ENCODE assay signal across 14 cellular contexts in genomic region chr9:95080961-95081658, GRCh38.
DNase-seq lines count a peak whose midpoint lies in the region; ATAC-seq and TF ChIP-seq lines count a peak whose summit lies in the region.
"Had no signal": no experiment of that assay in that cellular context is flagged by ENCODE, and none has a peak within 500 bp of the region (broad histone marks: within the 10 kb centered on the region; RNA-seq: fewer than 3 reads in every experiment).

No MANE protein-coding gene starts in this region.

- no peak overlapping the region for H2BK20ac ChIP-seq in IMR-90 (ENCODE audit: low read depth, low read length)

- no peak overlapping the region for H3K14ac ChIP-seq in IMR-90 (replicated peaks; ENCODE audit: low read depth, low read length)

- no peak overlapping the region for H3K4ac ChIP-seq in IMR-90 (ENCODE audit: low read depth, low read length)

- no peak for TF ChIP-seq POLR2A in IMR-90 (IDR thresholded peaks at IDR 0.05; ENCODE audit: low read depth, low read length)

- H3K27me3 ChIP-seq in IMR-90 (ENCODE audit: control insufficient read depth, insufficient read depth, low read length) (no peaks in the 10 kb centered on the region), muscle layer of colon (ENCODE audit: control insufficient read depth in 1 of 2, insufficient read depth in 2 of 2, low read length in 2 of 2) (no peaks in the 10 kb centered on the region), stomach smooth muscle (ENCODE audit: control insufficient read depth in 1 of 2, insufficient read depth in 2 of 2, low read length in 2 of 2) (no peaks in the 10 kb centered on the region)

- DNase-seq in IMR-90 (no peak), NCI-H2227 (lab: John Stamatoyannopoulos, UW; ENCODE audit: unreplicated experiment) (no peak), A172 (ENCODE audit: low spot score) (no peak)
- DNase-seq: activated CD4-positive, alpha-beta memory T cell treated with anti-CD3 and anti-CD28 coated beads, Interleukin-2, amount 10 ng/mL, durations not matched to agents 7 days and 5 days; activated naive CD4-positive, alpha-beta T cell; immature natural killer cell; naive B cell; NCI-H526 treated with DMSO at 0.1 percent for 48 hours had no signal

- no peak overlapping the region for H2BK120ac ChIP-seq in IMR-90 (ENCODE audit: low read depth, low read length)

- H4K8ac ChIP-seq in IMR-90 (ENCODE audit: low read depth in 2 of 2, low read length in 2 of 2), result no peak overlapping the region

- in situ Hi-C loops in IMR-90 (cut with MboI; ENCODE audit: low sequenced_read_pairs), result no loop called here

- peaks cover 66% of the 10 kb centered on the region for H3K36me3 ChIP-seq in IMR-90 (ENCODE audit: control insufficient read depth, insufficient read depth, low read length)
- H3K36me3 ChIP-seq in muscle layer of colon (ENCODE audit: insufficient read depth, low read length), result peaks cover 45% of the 10 kb centered on the region
- H3K36me3 ChIP-seq in stomach smooth muscle (ENCODE audit: control insufficient read depth in 2 of 2, insufficient read depth in 2 of 2, low read length in 2 of 2), result peaks cover 42 to 50% of the 10 kb centered on the region in 2 donors

- TF ChIP-seq RAD21 in IMR-90 (IDR thresholded peaks at IDR 0.05; ENCODE audit: low read length), result no peak

- peaks cover 22% of the 10 kb centered on the region for H3K9me1 ChIP-seq in IMR-90 (ENCODE audit: insufficient read depth, low read length)

- intact Hi-C loops in IMR-90 (cut with micrococcal nuclease), result no loop called here

- H4K5ac ChIP-seq in IMR-90 (ENCODE audit: low read depth, low read length), result no peak overlapping the region

- ATAC-seq in IMR-90 (ENCODE audit: low read depth) (no peak), esophagus mucosa (peak; percentile 26), HG03432 (IDR thresholded peaks at IDR 0.05; ENCODE audit: unreplicated experiment) (no peak), GM19023 (IDR thresholded peaks at IDR 0.05; ENCODE audit: unreplicated experiment) (no peak)

- no peak overlapping the region for H3K18ac ChIP-seq in IMR-90 (ENCODE audit: low read depth, low read length)

- POLR2A ChIA-PET in IMR-90 (lab: Charles Lee; ENCODE audit: unreplicated experiment), result no interaction called here

- no peaks in the 10 kb centered on the region for H3K9me3 ChIP-seq in IMR-90 (ENCODE audit: control insufficient read depth, insufficient read depth, low read length)
- no peaks in the 10 kb centered on the region for H3K9me3 ChIP-seq in muscle layer of colon (ENCODE audit: low read length)
- H3K9me3 ChIP-seq in stomach smooth muscle (ENCODE audit: control insufficient read depth in 2 of 2, low read length in 2 of 2), result no peaks in the 10 kb centered on the region

- H2AK9ac ChIP-seq in IMR-90 (replicated peaks; ENCODE audit: low read depth, low read length, poor library complexity), result no peak overlapping the region

- H2AFZ ChIP-seq in IMR-90 (replicated peaks; ENCODE audit: low read length, poor library complexity), result no peak overlapping the region

- no peak overlapping the region for H3K56ac ChIP-seq in IMR-90 (ENCODE audit: extremely low read depth, insufficient read depth, low read length)

- H2AK5ac ChIP-seq in IMR-90 (ENCODE audit: low read depth, low read length), result 0 out of 2 replicates have a peak overlapping the region, but pooled peaks have one; percentile 21

- H4K20me1 ChIP-seq in IMR-90 (ENCODE audit: insufficient read depth, low read length), result peaks cover 87% of the 10 kb centered on the region

- no peak overlapping the region for H3K27ac ChIP-seq in IMR-90 (ENCODE audit: insufficient read depth, low read length)
- H3K27ac ChIP-seq in muscle layer of colon (ENCODE audit: low read depth, low read length), result peak overlapping the region; percentile 84
- peak overlapping the region; percentile 84 for H3K27ac ChIP-seq in stomach smooth muscle (ENCODE audit: low read length)
- H3K27ac ChIP-seq: C4-2B had no signal

- no TSS peak for BruUV-seq in IMR-90 (replicated peaks; lab: Mats Ljungman, UMichigan)

- CTCF ChIA-PET in IMR-90 (lab: Yijun Ruan, JAX), result no interaction called here

- no peak overlapping the region for H4K91ac ChIP-seq in IMR-90 (ENCODE audit: insufficient read depth, low read depth, low read length)

- H3K23ac ChIP-seq in IMR-90 (ENCODE audit: low read depth, low read length), result no peak overlapping the region

- WGBS in IMR-90 (ENCODE audit: extremely low coverage in 2 of 2, insufficient read length in 1 of 2), 2 experiments, result 90% methylated on average over 6 of the region's 20 CpGs; no CpG with 5 or more reads in 1 of the 2 experiments

- H2BK15ac ChIP-seq in IMR-90 (ENCODE audit: low read depth, low read length), result no peak overlapping the region

- no peak for TF ChIP-seq CTCF in IMR-90 (conservative IDR thresholded peaks at IDR 0.05; ENCODE audit: low read depth, low read length)

- H3K9ac ChIP-seq in IMR-90 (ENCODE audit: low read depth, low read length), result no peak overlapping the region
- H3K9ac ChIP-seq in muscle layer of colon (ENCODE audit: low read length), result no peak overlapping the region
- peak overlapping the region in 1 of 2 donors; percentile 29 for H3K9ac ChIP-seq in stomach smooth muscle (ENCODE audit: low read length in 2 of 2)

- H2BK5ac ChIP-seq in IMR-90 (ENCODE audit: low read depth, low read length, poor library complexity, severe bottlenecking), result no peak overlapping the region

- H3K79me1 ChIP-seq in IMR-90 (ENCODE audit: low read depth in 1 of 2, low read length in 2 of 2), result peaks cover 39 to 91% of the 10 kb centered on the region in 2 experiments

- H3K4me3 ChIP-seq in IMR-90 (ENCODE audit: insufficient read depth, low read depth, low read length) (no peak overlapping the region), muscle layer of colon (ENCODE audit: low read depth in 1 of 2, low read length in 2 of 2) (no peak overlapping the region), stomach smooth muscle (ENCODE audit: low read length in 2 of 2) (peak overlapping the region in 1 of 2 donors; percentile 22)

- H3K4me2 ChIP-seq in IMR-90 (ENCODE audit: low read depth, low read length), result no peak overlapping the region

- H3K4me1 ChIP-seq in IMR-90 (ENCODE audit: control insufficient read depth, insufficient read depth, low read length) (peaks cover 18% of the 10 kb centered on the region), muscle layer of colon (ENCODE audit: insufficient read depth, low read length) (peaks cover 89% of the 10 kb centered on the region), stomach smooth muscle (ENCODE audit: control insufficient read depth, insufficient read depth, low read length) (peaks cover 96% of the 10 kb centered on the region)

- dilution Hi-C loops in IMR-90 (cut with HindIII; ENCODE audit: low sequenced_read_pairs, unreplicated experiment), result no loop called here

TF ChIP-seq in IMR-90, 13 proteins besides CTCF, POLR2A, EP300 and RAD21:
- TF ChIP-seq CHD1 (IDR thresholded peaks at IDR 0.05; ENCODE audit: low read depth, low read length) (no peak), BHLHE40 (IDR thresholded peaks at IDR 0.05; ENCODE audit: low read depth, low read length) (no peak), RCOR1 (IDR thresholded peaks at IDR 0.05; ENCODE audit: insufficient replicate concordance, low read length) (no peak), CEBPB (IDR thresholded peaks at IDR 0.05; ENCODE audit: low read depth, low read length) (no peak), RFX5 (IDR thresholded peaks at IDR 0.05; ENCODE audit: low read depth, low read length) (no peak), FOS (IDR thresholded peaks at IDR 0.05; ENCODE audit: low read depth, low read length) (no peak)
